ENCODE assay signal across 18 cellular contexts in genomic region chr2:188869560-188869959, GRCh38.
A peak's percentile ranks its signal among the peaks of the same experiment; 100 is the strongest.
DNase-seq lines count a peak whose midpoint lies in the region; FAIRE-seq and TF ChIP-seq lines count a peak whose summit lies in the region.
"Had no signal": no experiment of that assay in that cellular context is flagged by ENCODE, and none has a peak within 500 bp of the region (broad histone marks: within the 10 kb centered on the region; RNA-seq: fewer than 3 reads in every experiment).

No MANE protein-coding gene starts in this region.

- H3K9me3 ChIP-seq in adipocyte (ENCODE audit: control insufficient read depth, low read length), result peaks cover 5% of the 10 kb centered on the region
- peaks cover 4% of the 10 kb centered on the region for H3K9me3 ChIP-seq in hepatocyte (ENCODE audit: low read depth)
- H3K9me3 ChIP-seq in subcutaneous abdominal adipose tissue (ENCODE audit: control insufficient read depth in 5 of 5, low read length in 5 of 5), result peaks cover 0 to 3% (median 0%) of the 10 kb centered on the region in 5 donors
- H3K9me3 ChIP-seq in kidney (ENCODE audit: control insufficient read depth in 1 of 2, low read length in 2 of 2), result peaks cover 0 to 4% of the 10 kb centered on the region in 2 donors

- peaks cover 3% of the 10 kb centered on the region for H3K9me3 Mint-ChIP-seq in activated CD4-positive, alpha-beta T cell treated with anti-CD3 and anti-CD28 coated beads, Interleukin-2, amount 10 ng/mL, durations not matched to agents 24 days and 14 days
- no peaks in the 10 kb centered on the region for H3K9me3 Mint-ChIP-seq in activated CD4-positive, alpha-beta T cell treated with anti-CD3 and anti-CD28 coated beads, Interleukin-2, amount 10 ng/mL, durations not matched to agents 7 days and 5 days

- no peaks in the 10 kb centered on the region for H3K27me3 Mint-ChIP-seq in activated CD4-positive, alpha-beta T cell treated with anti-CD3 and anti-CD28 coated beads, Interleukin-2, amount 10 ng/mL, durations not matched to agents 24 days and 14 days
- H3K27me3 Mint-ChIP-seq in activated CD4-positive, alpha-beta T cell treated with anti-CD3 and anti-CD28 coated beads, Interleukin-2, amount 10 ng/mL, durations not matched to agents 7 days and 5 days, result no peaks in the 10 kb centered on the region
- H3K27me3 Mint-ChIP-seq: memory B cell; stimulated activated naive CD8-positive, alpha-beta T cell treated with anti-CD3 and anti-CD28 coated beads, Interleukin-15, Interleukin-2, amounts not matched to agents 100 ng/mL and 50 ng/mL, for 24 hours had no signal

- H3K9ac ChIP-seq in adipocyte (ENCODE audit: low read length), result no peak overlapping the region
- H3K9ac ChIP-seq in subcutaneous abdominal adipose tissue (ENCODE audit: low read length in 5 of 5), result no peak overlapping the region
- H3K9ac ChIP-seq in kidney (ENCODE audit: low read length in 2 of 2), result no peak overlapping the region

- CTCF ChIA-PET in activated CD4-positive, alpha-beta T cell treated with anti-CD3 and anti-CD28 coated beads, Interleukin-2, amount 10 ng/mL, durations not matched to agents 7 days and 5 days (lab: Charles Lee), result no interaction called here

- no peaks in the 10 kb centered on the region for H3K27me3 ChIP-seq in adipocyte (replicated peaks; ENCODE audit: control insufficient read depth, insufficient read depth, low read length)
- no peaks in the 10 kb centered on the region for H3K27me3 ChIP-seq in hepatocyte
- no peaks in the 10 kb centered on the region for H3K27me3 ChIP-seq in subcutaneous abdominal adipose tissue (ENCODE audit: control insufficient read depth in 5 of 5, insufficient read depth in 4 of 5, low read length in 5 of 5)
- H3K27me3 ChIP-seq: esophagus squamous epithelium had no signal

- DNase-seq in activated CD4-positive, alpha-beta T cell treated with anti-CD3 and anti-CD28 coated beads, Interleukin-2, amount 10 ng/mL, durations not matched to agents 24 days and 14 days, result no peak
- no peak for DNase-seq in activated CD4-positive, alpha-beta T cell treated with anti-CD3 and anti-CD28 coated beads, Interleukin-2, amount 10 ng/mL, durations not matched to agents 7 days and 5 days
- peak; percentile 41 for DNase-seq in adipocyte (ENCODE audit: low read depth)
- peak; percentile 7 for DNase-seq in hepatocyte (ENCODE audit: low spot score)
- no peak for DNase-seq in kidney
- DNase-seq in NCI-H1930 (lab: John Stamatoyannopoulos, UW), result no peak
- no peak for DNase-seq in T-helper 2 cell
- DNase-seq: dermis blood vessel endothelial cell, esophagus squamous epithelium, NCI-H1417, occipital lobe had no signal

- H3K36me3 Mint-ChIP-seq in activated CD4-positive, alpha-beta T cell treated with anti-CD3 and anti-CD28 coated beads, Interleukin-2, amount 10 ng/mL, durations not matched to agents 24 days and 14 days (ENCODE audit: low read depth), result no peaks in the 10 kb centered on the region
- H3K36me3 Mint-ChIP-seq in activated CD4-positive, alpha-beta T cell treated with anti-CD3 and anti-CD28 coated beads, Interleukin-2, amount 10 ng/mL, durations not matched to agents 7 days and 5 days (ENCODE audit: low read depth), result no peaks in the 10 kb centered on the region
- H3K36me3 Mint-ChIP-seq: memory B cell had no signal

- 80% methylated on average over 2 of the region's 2 CpGs for WGBS in hepatocyte (ENCODE audit: low lambda C conversion rate, missing lambda C conversion rate)

- POLR2A ChIA-PET in activated CD4-positive, alpha-beta T cell treated with anti-CD3 and anti-CD28 coated beads, Interleukin-2, amount 10 ng/mL, durations not matched to agents 7 days and 5 days (lab: Charles Lee), result no interaction called here

- H3K79me2 ChIP-seq in hepatocyte, result no peaks in the 10 kb centered on the region

- peak overlapping the region; percentile 19 for H3K4me2 ChIP-seq in hepatocyte

- no peak for TF ChIP-seq CTCF in hepatocyte (IDR thresholded peaks at IDR 0.05; ENCODE audit: poor library complexity)
- TF ChIP-seq CTCF in kidney (IDR thresholded peaks at IDR 0.05; ENCODE audit: borderline replicate concordance, extremely low read depth, insufficient read depth), result no peak

- H3K36me3 ChIP-seq in adipocyte (ENCODE audit: control insufficient read depth, insufficient read depth, low read length, severe bottlenecking) (no peaks in the 10 kb centered on the region), hepatocyte (replicated peaks; ENCODE audit: insufficient read depth, low read depth) (no peaks in the 10 kb centered on the region), subcutaneous abdominal adipose tissue (ENCODE audit: control insufficient read depth in 5 of 5, insufficient read depth in 5 of 5, low read length in 5 of 5) (no peaks in the 10 kb centered on the region), kidney (ENCODE audit: control insufficient read depth in 1 of 2, insufficient read depth in 2 of 2, low read length in 2 of 2) (no peaks in the 10 kb centered on the region)
- H3K36me3 ChIP-seq: esophagus squamous epithelium had no signal

- H3K27ac Mint-ChIP-seq in activated CD4-positive, alpha-beta T cell treated with anti-CD3 and anti-CD28 coated beads, Interleukin-2, amount 10 ng/mL, durations not matched to agents 24 days and 14 days, result peak overlapping the region; percentile 7
- no peak overlapping the region for H3K27ac Mint-ChIP-seq in activated CD4-positive, alpha-beta T cell treated with anti-CD3 and anti-CD28 coated beads, Interleukin-2, amount 10 ng/mL, durations not matched to agents 7 days and 5 days
- H3K27ac Mint-ChIP-seq: memory B cell had no signal

- H3K4me1 Mint-ChIP-seq in activated CD4-positive, alpha-beta T cell treated with anti-CD3 and anti-CD28 coated beads, Interleukin-2, amount 10 ng/mL, durations not matched to agents 24 days and 14 days, result no peaks in the 10 kb centered on the region
- H3K4me1 Mint-ChIP-seq in activated CD4-positive, alpha-beta T cell treated with anti-CD3 and anti-CD28 coated beads, Interleukin-2, amount 10 ng/mL, durations not matched to agents 7 days and 5 days, result no peaks in the 10 kb centered on the region
- H3K4me1 Mint-ChIP-seq: memory B cell had no signal

- H3K4me1 ChIP-seq in adipocyte (ENCODE audit: control insufficient read depth, insufficient read depth, low read length) (peaks cover 19% of the 10 kb centered on the region), hepatocyte (ENCODE audit: insufficient read depth) (no peaks in the 10 kb centered on the region), subcutaneous abdominal adipose tissue (ENCODE audit: control insufficient read depth in 5 of 5, insufficient read depth in 5 of 5, low read length in 5 of 5) (peaks cover 0 to 3% (median 0%) of the 10 kb centered on the region in 5 donors), kidney (ENCODE audit: control insufficient read depth in 1 of 2, insufficient read depth in 1 of 2, low read depth in 1 of 2, low read length in 2 of 2) (no peaks in the 10 kb centered on the region)

- no peak overlapping the region for H3K4me3 Mint-ChIP-seq in activated CD4-positive, alpha-beta T cell treated with anti-CD3 and anti-CD28 coated beads, Interleukin-2, amount 10 ng/mL, durations not matched to agents 24 days and 14 days
- H3K4me3 Mint-ChIP-seq in activated CD4-positive, alpha-beta T cell treated with anti-CD3 and anti-CD28 coated beads, Interleukin-2, amount 10 ng/mL, durations not matched to agents 7 days and 5 days, result no peak overlapping the region
- H3K4me3 Mint-ChIP-seq: memory B cell; stimulated activated naive CD8-positive, alpha-beta T cell treated with anti-CD3 and anti-CD28 coated beads, Interleukin-15, Interleukin-2, amounts not matched to agents 100 ng/mL and 50 ng/mL, for 24 hours had no signal

- no peak for FAIRE-seq in kidney (lab: Jason Lieb, UNC)
- FAIRE-seq: A204.1, G401.6, K562 had no signal

- no peaks in the 10 kb centered on the region for H4K20me1 ChIP-seq in hepatocyte (ENCODE audit: insufficient read depth, poor library complexity, severe bottlenecking)

- H3K4me3 ChIP-seq in adipocyte (ENCODE audit: low read length) (no peak overlapping the region), hepatocyte (no peak overlapping the region), subcutaneous abdominal adipose tissue (ENCODE audit: low read depth in 1 of 5, low read length in 5 of 5) (no peak overlapping the region), kidney (ENCODE audit: low read length in 2 of 2) (no peak overlapping the region)
- H3K4me3 ChIP-seq: esophagus squamous epithelium, K562, skin epidermis had no signal

- intact Hi-C loops in activated CD4-positive, alpha-beta T cell treated with anti-CD3 and anti-CD28 coated beads, Interleukin-2, amount 10 ng/mL, durations not matched to agents 24 days and 14 days (cut with micrococcal nuclease), result no loop called here
- intact Hi-C loops in kidney (cut with DNase I), result no loop called here

- no peak overlapping the region for H2AFZ ChIP-seq in hepatocyte

- H3K27ac ChIP-seq in hepatocyte (peak overlapping the region; percentile 76), subcutaneous abdominal adipose tissue (ENCODE audit: low read depth, low read length) (peak overlapping the region; percentile 8), kidney (ENCODE audit: low read depth in 2 of 2, low read length in 2 of 2) (no peak overlapping the region)
- H3K27ac ChIP-seq: esophagus squamous epithelium had no signal

- no peaks in the 10 kb centered on the region for H3K9me2 ChIP-seq in hepatocyte (replicated peaks; ENCODE audit: insufficient read depth)

Comparison
In these comparisons a context has a peak if more than half of its experiments do, and no peak if none do; other contexts are left out.
1. DNase-seq: peak in adipocyte (single experiment) and hepatocyte (single experiment); none in activated CD4-positive, alpha-beta T cell treated with anti-CD3 and anti-CD28 coated beads, Interleukin-2, amount 10 ng/mL, durations not matched to agents 24 days and 14 days (single experiment), activated CD4-positive, alpha-beta T cell treated with anti-CD3 and anti-CD28 coated beads, Interleukin-2, amount 10 ng/mL, durations not matched to agents 7 days and 5 days (single experiment), kidney (single experiment), NCI-H1930 (0 of 2) and T-helper 2 cell (0 of 5).
2. H3K27ac ChIP-seq: peak in hepatocyte (single experiment) and subcutaneous abdominal adipose tissue (single experiment); none in kidney (0 of 2).